ENCODE assay signal across 14 cellular contexts in the genomic region with DNA sequence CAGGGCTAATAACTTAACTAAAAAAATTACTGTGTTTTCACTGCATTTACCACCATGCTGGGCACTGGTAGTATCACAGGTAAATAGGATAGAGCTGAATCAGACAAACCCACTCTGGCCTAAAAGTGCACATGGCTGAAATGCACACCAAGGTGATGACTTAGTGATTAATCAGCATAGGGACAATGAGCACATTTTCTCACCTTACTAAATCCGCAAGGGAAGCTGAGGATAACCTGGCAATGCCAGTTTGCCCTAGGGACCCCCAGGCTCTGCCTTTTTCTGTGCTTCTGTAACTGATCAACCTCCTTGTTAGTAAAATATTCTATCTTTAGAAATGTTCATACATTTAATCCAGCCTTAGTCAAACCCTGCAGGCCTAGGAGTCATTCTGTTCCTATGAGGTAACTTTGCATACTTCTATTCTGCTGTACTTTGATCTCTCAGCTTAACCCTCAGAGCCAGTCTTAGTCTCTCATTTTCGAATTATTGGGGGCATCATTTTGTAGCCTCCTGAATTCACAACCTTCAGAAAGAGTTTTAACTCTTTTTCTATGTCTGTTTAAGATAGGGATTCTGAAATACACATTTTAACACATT.
DNase-seq lines count a peak whose midpoint lies in the region; ATAC-seq, FAIRE-seq and TF ChIP-seq lines count a peak whose summit lies in the region.
"Had no signal": no experiment of that assay in that cellular context is flagged by ENCODE, and none has a peak within 500 bp of the region (broad histone marks: within the 10 kb centered on the region; RNA-seq: fewer than 3 reads in every experiment).

No MANE protein-coding gene starts in this region.

- H3K27me3 ChIP-seq in brain microvascular endothelial cell (replicated peaks) = no peaks in the 10 kb centered on the region
- H3K27me3 ChIP-seq: BLaER1, SJSA1 had no signal

- H3K4me3 ChIP-seq in brain microvascular endothelial cell (ENCODE audit: low read depth, low read length) = no peak overlapping the region
- H3K4me3 ChIP-seq: BLaER1, SJSA1 had no signal

- TF ChIP-seq CTCF in brain microvascular endothelial cell (IDR thresholded peaks at IDR 0.05; ENCODE audit: low read depth, low read length, missing control alignments) = no peak

- H3K27ac ChIP-seq in brain microvascular endothelial cell = no peak overlapping the region
- H3K27ac ChIP-seq: BLaER1, SJSA1 had no signal

- DNase-seq in AG08396 (ENCODE audit: low spot score) (peak; percentile 11), brain microvascular endothelial cell (peak; percentile 40), kidney tubule cell (ENCODE audit: low spot score) (peak; percentile 94), left ventricle myocardium superior (no peak), KBM-7 (no peak), GM19239 (ENCODE audit: insufficient read length, low spot score) (no peak)
- DNase-seq: activated B cell treated with CpG ODN at 0.5 μM for 24 hours; activated T-cell treated with anti-CD3 and anti-CD28 coated beads, Interleukin-2, amount 50 U/mL, for 1 hour; aorta; NCI-H1105 had no signal

- in situ Hi-C loops in brain microvascular endothelial cell (cut with HindIII; ENCODE audit: low pct_ligation_motif_present, low sequenced_read_pairs) (no loop called here), KBM-7 (cut with MboI; ENCODE audit: low pct_unique_long_range_greater_than_20kb, low sequenced_read_pairs) (no loop called here)

- intact Hi-C loops in left ventricle myocardium superior (cut with micrococcal nuclease) = no loop called here

- no peak for FAIRE-seq in GM19239 (lab: Jason Lieb, UNC)

- ATAC-seq in HG03520 (IDR thresholded peaks at IDR 0.05; ENCODE audit: unreplicated experiment) (peak; percentile 52), left ventricle myocardium superior (no peak), HG02798 (IDR thresholded peaks at IDR 0.05; ENCODE audit: poor library complexity, unreplicated experiment) (no peak)

- H3K36me3 ChIP-seq in brain microvascular endothelial cell (replicated peaks) = no peaks in the 10 kb centered on the region
- H3K36me3 ChIP-seq: BLaER1, SJSA1 had no signal

Comparison
In these comparisons a context has a peak if more than half of its experiments do, and no peak if none do; other contexts are left out.
1. DNase-seq: peak in AG08396 (single experiment), brain microvascular endothelial cell (single experiment) and kidney tubule cell (single experiment); none in left ventricle myocardium superior (single experiment), KBM-7 (single experiment) and GM19239 (single experiment).